1 cellular context compared by ENCODE assay signal in the genomic region with DNA sequence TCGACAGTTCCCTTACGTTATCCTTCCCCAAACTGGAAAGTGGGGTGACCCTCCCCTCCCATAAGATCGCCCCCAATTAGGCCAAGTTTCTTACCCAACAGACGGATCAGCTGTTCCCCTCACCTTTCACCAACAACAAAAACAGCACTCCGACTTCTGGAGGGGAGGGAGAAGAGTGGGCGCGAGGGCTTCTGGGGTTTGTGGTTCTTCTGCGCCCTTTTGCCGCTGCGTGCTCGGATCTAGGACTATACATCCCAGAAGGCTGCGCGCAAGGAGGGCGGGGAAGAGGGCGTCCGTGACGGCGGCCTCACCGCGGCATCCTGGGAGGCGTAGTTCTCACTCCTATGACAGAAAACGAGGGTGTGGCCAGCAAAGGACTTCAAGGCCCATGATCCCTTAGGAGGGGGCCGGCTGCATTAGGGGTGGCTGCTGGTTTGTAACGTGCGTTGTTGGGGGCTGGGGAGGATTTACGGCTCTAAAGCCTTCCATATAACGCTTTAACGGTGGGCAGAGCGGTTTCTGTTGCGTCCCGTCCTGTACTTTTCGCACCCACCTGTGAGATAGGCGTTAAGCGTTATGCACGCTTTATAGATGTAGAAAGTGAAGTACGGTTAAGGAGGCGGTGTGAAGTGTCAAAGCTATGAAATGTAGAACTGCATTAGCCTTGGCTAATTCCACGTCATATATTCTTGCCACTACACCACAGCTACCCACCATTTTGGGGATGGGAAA.
TF ChIP-seq lines count a peak whose summit lies in the region.

CALCOCO1 (minus strand) TSS at position 143 of the 732 bp plus-strand sequence. CDS start 2,210 bp downstream, outside the sequence.

TF ChIP-seq in WTC11, 78 proteins besides CTCF, POLR2A, EP300 and RAD21 (continued from another document and continues in another):
- TF ChIP-seq, protein P1, sequence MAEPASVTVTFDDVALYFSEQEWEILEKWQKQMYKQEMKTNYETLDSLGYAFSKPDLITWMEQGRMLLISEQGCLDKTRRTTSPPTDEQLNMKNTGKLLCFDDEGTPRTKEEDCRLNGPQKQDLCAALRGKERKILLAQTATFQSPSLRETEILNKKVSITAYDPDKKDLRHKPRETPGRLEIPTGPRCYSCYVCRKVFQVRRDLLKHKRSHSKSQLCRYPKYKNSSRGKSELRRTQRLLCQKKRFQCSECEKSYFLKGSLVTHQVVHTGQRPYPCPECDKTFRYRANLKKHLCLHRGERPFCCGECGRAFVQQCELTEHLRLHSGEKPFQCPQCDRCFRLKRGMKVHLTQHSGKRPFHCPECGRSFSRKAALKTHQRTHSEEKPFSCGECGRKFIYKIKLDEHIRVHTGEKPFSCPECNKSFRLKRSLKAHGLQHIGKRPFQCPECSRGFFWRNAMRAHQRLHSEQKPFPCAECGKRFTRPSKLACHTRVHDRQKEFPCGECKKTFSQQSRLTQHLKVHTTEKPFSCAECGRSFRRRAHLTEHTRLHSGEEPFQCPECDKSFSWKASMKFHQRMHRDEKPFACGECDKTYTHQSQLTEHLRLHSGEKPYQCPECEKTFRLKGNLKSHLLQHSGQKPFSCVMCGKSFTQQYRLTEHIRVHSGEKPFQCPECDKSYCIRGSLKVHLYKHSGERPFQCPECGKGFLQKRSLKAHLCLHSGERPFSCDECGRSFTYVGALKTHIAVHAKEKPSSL (CRISPR knock-in tag; conservative IDR thresholded peaks at IDR 0.05), result no peak
- TF ChIP-seq, protein P2, sequence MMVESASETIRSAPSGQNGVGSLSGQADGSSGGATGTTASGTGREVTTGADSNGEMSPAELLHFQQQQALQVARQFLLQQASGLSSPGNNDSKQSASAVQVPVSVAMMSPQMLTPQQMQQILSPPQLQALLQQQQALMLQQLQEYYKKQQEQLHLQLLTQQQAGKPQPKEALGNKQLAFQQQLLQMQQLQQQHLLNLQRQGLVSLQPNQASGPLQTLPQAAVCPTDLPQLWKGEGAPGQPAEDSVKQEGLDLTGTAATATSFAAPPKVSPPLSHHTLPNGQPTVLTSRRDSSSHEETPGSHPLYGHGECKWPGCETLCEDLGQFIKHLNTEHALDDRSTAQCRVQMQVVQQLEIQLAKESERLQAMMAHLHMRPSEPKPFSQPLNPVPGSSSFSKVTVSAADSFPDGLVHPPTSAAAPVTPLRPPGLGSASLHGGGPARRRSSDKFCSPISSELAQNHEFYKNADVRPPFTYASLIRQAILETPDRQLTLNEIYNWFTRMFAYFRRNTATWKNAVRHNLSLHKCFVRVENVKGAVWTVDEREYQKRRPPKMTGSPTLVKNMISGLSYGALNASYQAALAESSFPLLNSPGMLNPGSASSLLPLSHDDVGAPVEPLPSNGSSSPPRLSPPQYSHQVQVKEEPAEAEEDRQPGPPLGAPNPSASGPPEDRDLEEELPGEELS (CRISPR knock-in tag; IDR thresholded peaks at IDR 0.05), result no peak
- TF ChIP-seq ZNF121 (CRISPR knock-in tag; IDR thresholded peaks at IDR 0.05), result no peak
- no peak for TF ChIP-seq FOXJ3 (CRISPR knock-in tag; IDR thresholded peaks at IDR 0.05; ENCODE audit: borderline replicate concordance)
- TF ChIP-seq IRF1 (CRISPR knock-in tag; IDR thresholded peaks at IDR 0.05), result no peak
- no peak for TF ChIP-seq GTF2I (CRISPR knock-in tag; conservative IDR thresholded peaks at IDR 0.05)
- TF ChIP-seq JAZF1 (CRISPR knock-in tag; IDR thresholded peaks at IDR 0.05), result no peak
- no peak for TF ChIP-seq SMAD4 (CRISPR knock-in tag; IDR thresholded peaks at IDR 0.05)
- TF ChIP-seq SOX15 (CRISPR knock-in tag; IDR thresholded peaks at IDR 0.05), result no peak
- TF ChIP-seq OVOL2 (CRISPR knock-in tag; IDR thresholded peaks at IDR 0.05; ENCODE audit: borderline replicate concordance), result no peak
- no peak for TF ChIP-seq ZNF232 (CRISPR knock-in tag; IDR thresholded peaks at IDR 0.05)
- peak; percentile 94 for TF ChIP-seq FOXK1 (CRISPR knock-in tag; IDR thresholded peaks at IDR 0.05)
- TF ChIP-seq NFE2L1 (CRISPR knock-in tag; IDR thresholded peaks at IDR 0.05), result no peak
- no peak for TF ChIP-seq RELA (CRISPR knock-in tag; IDR thresholded peaks at IDR 0.05; ENCODE audit: borderline replicate concordance)
- no peak for TF ChIP-seq TCF7 (CRISPR knock-in tag; IDR thresholded peaks at IDR 0.05; ENCODE audit: low read depth)
- no peak for TF ChIP-seq ZNF219 (CRISPR knock-in tag; IDR thresholded peaks at IDR 0.05; ENCODE audit: borderline replicate concordance)
- TF ChIP-seq FOXP1 (CRISPR knock-in tag; IDR thresholded peaks at IDR 0.05; ENCODE audit: borderline replicate concordance), result no peak
- TF ChIP-seq KAT7 (CRISPR knock-in tag; IDR thresholded peaks at IDR 0.05; ENCODE audit: borderline replicate concordance), result no peak
- TF ChIP-seq ZBTB21 (CRISPR knock-in tag; IDR thresholded peaks at IDR 0.05; ENCODE audit: borderline replicate concordance), result no peak
- TF ChIP-seq, protein P3, sequence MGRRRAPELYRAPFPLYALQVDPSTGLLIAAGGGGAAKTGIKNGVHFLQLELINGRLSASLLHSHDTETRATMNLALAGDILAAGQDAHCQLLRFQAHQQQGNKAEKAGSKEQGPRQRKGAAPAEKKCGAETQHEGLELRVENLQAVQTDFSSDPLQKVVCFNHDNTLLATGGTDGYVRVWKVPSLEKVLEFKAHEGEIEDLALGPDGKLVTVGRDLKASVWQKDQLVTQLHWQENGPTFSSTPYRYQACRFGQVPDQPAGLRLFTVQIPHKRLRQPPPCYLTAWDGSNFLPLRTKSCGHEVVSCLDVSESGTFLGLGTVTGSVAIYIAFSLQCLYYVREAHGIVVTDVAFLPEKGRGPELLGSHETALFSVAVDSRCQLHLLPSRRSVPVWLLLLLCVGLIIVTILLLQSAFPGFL (CRISPR knock-in tag; IDR thresholded peaks at IDR 0.05; ENCODE audit: borderline replicate concordance), result no peak
- 0 out of 2 replicates have a peak, but pooled peaks have one; percentile 11 for TF ChIP-seq GABPB1 (CRISPR knock-in tag; IDR thresholded peaks at IDR 0.05)
- TF ChIP-seq ATF3 (CRISPR knock-in tag; conservative IDR thresholded peaks at IDR 0.05), result no peak
- TF ChIP-seq PRDM15 (CRISPR knock-in tag; IDR thresholded peaks at IDR 0.05), result no peak
- no peak for TF ChIP-seq ZNF423 (CRISPR knock-in tag; IDR thresholded peaks at IDR 0.05)
- TF ChIP-seq, protein P4, sequence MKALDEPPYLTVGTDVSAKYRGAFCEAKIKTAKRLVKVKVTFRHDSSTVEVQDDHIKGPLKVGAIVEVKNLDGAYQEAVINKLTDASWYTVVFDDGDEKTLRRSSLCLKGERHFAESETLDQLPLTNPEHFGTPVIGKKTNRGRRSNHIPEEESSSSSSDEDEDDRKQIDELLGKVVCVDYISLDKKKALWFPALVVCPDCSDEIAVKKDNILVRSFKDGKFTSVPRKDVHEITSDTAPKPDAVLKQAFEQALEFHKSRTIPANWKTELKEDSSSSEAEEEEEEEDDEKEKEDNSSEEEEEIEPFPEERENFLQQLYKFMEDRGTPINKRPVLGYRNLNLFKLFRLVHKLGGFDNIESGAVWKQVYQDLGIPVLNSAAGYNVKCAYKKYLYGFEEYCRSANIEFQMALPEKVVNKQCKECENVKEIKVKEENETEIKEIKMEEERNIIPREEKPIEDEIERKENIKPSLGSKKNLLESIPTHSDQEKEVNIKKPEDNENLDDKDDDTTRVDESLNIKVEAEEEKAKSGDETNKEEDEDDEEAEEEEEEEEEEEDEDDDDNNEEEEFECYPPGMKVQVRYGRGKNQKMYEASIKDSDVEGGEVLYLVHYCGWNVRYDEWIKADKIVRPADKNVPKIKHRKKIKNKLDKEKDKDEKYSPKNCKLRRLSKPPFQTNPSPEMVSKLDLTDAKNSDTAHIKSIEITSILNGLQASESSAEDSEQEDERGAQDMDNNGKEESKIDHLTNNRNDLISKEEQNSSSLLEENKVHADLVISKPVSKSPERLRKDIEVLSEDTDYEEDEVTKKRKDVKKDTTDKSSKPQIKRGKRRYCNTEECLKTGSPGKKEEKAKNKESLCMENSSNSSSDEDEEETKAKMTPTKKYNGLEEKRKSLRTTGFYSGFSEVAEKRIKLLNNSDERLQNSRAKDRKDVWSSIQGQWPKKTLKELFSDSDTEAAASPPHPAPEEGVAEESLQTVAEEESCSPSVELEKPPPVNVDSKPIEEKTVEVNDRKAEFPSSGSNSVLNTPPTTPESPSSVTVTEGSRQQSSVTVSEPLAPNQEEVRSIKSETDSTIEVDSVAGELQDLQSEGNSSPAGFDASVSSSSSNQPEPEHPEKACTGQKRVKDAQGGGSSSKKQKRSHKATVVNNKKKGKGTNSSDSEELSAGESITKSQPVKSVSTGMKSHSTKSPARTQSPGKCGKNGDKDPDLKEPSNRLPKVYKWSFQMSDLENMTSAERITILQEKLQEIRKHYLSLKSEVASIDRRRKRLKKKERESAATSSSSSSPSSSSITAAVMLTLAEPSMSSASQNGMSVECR (CRISPR knock-in tag; IDR thresholded peaks at IDR 0.05; ENCODE audit: borderline replicate concordance), result no peak
- TF ChIP-seq, protein P5, sequence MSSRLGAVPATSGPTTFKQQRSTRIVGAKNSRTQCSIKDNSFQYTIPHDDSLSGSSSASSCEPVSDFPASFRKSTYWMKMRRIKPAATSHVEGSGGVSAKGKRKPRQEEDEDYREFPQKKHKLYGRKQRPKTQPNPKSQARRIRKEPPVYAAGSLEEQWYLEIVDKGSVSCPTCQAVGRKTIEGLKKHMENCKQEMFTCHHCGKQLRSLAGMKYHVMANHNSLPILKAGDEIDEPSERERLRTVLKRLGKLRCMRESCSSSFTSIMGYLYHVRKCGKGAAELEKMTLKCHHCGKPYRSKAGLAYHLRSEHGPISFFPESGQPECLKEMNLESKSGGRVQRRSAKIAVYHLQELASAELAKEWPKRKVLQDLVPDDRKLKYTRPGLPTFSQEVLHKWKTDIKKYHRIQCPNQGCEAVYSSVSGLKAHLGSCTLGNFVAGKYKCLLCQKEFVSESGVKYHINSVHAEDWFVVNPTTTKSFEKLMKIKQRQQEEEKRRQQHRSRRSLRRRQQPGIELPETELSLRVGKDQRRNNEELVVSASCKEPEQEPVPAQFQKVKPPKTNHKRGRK (CRISPR knock-in tag; IDR thresholded peaks at IDR 0.05; ENCODE audit: borderline replicate concordance), result no peak
- TF ChIP-seq, protein P6, sequence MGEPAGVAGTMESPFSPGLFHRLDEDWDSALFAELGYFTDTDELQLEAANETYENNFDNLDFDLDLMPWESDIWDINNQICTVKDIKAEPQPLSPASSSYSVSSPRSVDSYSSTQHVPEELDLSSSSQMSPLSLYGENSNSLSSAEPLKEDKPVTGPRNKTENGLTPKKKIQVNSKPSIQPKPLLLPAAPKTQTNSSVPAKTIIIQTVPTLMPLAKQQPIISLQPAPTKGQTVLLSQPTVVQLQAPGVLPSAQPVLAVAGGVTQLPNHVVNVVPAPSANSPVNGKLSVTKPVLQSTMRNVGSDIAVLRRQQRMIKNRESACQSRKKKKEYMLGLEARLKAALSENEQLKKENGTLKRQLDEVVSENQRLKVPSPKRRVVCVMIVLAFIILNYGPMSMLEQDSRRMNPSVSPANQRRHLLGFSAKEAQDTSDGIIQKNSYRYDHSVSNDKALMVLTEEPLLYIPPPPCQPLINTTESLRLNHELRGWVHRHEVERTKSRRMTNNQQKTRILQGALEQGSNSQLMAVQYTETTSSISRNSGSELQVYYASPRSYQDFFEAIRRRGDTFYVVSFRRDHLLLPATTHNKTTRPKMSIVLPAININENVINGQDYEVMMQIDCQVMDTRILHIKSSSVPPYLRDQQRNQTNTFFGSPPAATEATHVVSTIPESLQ (CRISPR knock-in tag; IDR thresholded peaks at IDR 0.05), result no peak
- TF ChIP-seq, protein P7, sequence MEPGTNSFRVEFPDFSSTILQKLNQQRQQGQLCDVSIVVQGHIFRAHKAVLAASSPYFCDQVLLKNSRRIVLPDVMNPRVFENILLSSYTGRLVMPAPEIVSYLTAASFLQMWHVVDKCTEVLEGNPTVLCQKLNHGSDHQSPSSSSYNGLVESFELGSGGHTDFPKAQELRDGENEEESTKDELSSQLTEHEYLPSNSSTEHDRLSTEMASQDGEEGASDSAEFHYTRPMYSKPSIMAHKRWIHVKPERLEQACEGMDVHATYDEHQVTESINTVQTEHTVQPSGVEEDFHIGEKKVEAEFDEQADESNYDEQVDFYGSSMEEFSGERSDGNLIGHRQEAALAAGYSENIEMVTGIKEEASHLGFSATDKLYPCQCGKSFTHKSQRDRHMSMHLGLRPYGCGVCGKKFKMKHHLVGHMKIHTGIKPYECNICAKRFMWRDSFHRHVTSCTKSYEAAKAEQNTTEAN (CRISPR knock-in tag; IDR thresholded peaks at IDR 0.05), result 0 out of 2 replicates have a peak, but pooled peaks have one; percentile 18
- TF ChIP-seq ZNF396 (CRISPR knock-in tag; IDR thresholded peaks at IDR 0.05; ENCODE audit: borderline replicate concordance), result no peak
- TF ChIP-seq, protein P8, sequence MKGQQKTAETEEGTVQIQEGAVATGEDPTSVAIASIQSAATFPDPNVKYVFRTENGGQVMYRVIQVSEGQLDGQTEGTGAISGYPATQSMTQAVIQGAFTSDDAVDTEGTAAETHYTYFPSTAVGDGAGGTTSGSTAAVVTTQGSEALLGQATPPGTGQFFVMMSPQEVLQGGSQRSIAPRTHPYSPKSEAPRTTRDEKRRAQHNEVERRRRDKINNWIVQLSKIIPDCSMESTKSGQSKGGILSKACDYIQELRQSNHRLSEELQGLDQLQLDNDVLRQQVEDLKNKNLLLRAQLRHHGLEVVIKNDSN (CRISPR knock-in tag; IDR thresholded peaks at IDR 0.05), result peak; percentile 60; the same call in 1 of the 2 replicates
- no peak for TF ChIP-seq CREB1 (CRISPR knock-in tag; IDR thresholded peaks at IDR 0.05)
- TF ChIP-seq ZNF416 (CRISPR knock-in tag; IDR thresholded peaks at IDR 0.05), result no peak
